In genomic region chr11:63686912-63687311, GRCh38 we compare ENCODE assay signal across 14 cellular contexts. TPM values are rescaled to one million over a fixed set of nuclear protein-coding genes. Genes with fewer than 3 reads are reported as not detected.
DNase-seq lines count a peak whose midpoint lies in the region; TF ChIP-seq lines count a peak whose summit lies in the region.
"Had no signal": no experiment of that assay in that cellular context is flagged by ENCODE, and none has a peak within 500 bp of the region (broad histone marks: within the 10 kb centered on the region; RNA-seq: fewer than 3 reads in every experiment).

No MANE protein-coding gene starts in this region.

- no peak overlapping the region for H3K4me3 Mint-ChIP-seq in HFFc6
- no peak overlapping the region for H3K4me3 Mint-ChIP-seq in activated T-cell treated with anti-CD3 and anti-CD28 coated beads, Interleukin-2, amount 50 U/mL, for 24 hours
- H3K4me3 Mint-ChIP-seq in activated naive CD8-positive, alpha-beta T cell treated with anti-CD3 and anti-CD28 coated beads for 36 hours, result no peak overlapping the region

- H2BK5ac ChIP-seq in mesenchymal stem cell (ENCODE audit: low read depth, low read length, poor library complexity, severe bottlenecking), result no peak overlapping the region

- H3K27me3 ChIP-seq in adipocyte (replicated peaks; ENCODE audit: control insufficient read depth, insufficient read depth, low read length), result no peaks in the 10 kb centered on the region
- H3K27me3 ChIP-seq in mesenchymal stem cell (ENCODE audit: control insufficient read depth in 1 of 2, insufficient read depth in 1 of 2, low read length in 2 of 2), result no peaks in the 10 kb centered on the region
- no peaks in the 10 kb centered on the region for H3K27me3 ChIP-seq in suprapubic skin
- H3K27me3 ChIP-seq: BE2C had no signal

- H3K4me1 Mint-ChIP-seq in HFFc6 (ENCODE audit: low read depth), result peaks cover 44% of the 10 kb centered on the region
- H3K4me1 Mint-ChIP-seq in activated T-cell treated with anti-CD3 and anti-CD28 coated beads, Interleukin-2, amount 50 U/mL, for 24 hours (ENCODE audit: low read depth), result peaks cover 46% of the 10 kb centered on the region
- H3K4me1 Mint-ChIP-seq in activated naive CD8-positive, alpha-beta T cell treated with anti-CD3 and anti-CD28 coated beads for 36 hours, result peaks cover 31% of the 10 kb centered on the region

- H3K9me3 ChIP-seq in adipocyte (ENCODE audit: control insufficient read depth, low read length) (no peaks in the 10 kb centered on the region), mesenchymal stem cell (ENCODE audit: control insufficient read depth, low read length) (no peaks in the 10 kb centered on the region), suprapubic skin (no peaks in the 10 kb centered on the region)
- H3K9me3 ChIP-seq: BE2C had no signal

- H3K9me3 Mint-ChIP-seq in HFFc6, result no peaks in the 10 kb centered on the region
- H3K9me3 Mint-ChIP-seq in activated T-cell treated with anti-CD3 and anti-CD28 coated beads, Interleukin-2, amount 50 U/mL, for 24 hours, result no peaks in the 10 kb centered on the region
- no peaks in the 10 kb centered on the region for H3K9me3 Mint-ChIP-seq in activated naive CD8-positive, alpha-beta T cell treated with anti-CD3 and anti-CD28 coated beads for 36 hours
- H3K9me3 Mint-ChIP-seq: CD8-positive, alpha-beta memory T cell had no signal

- TF ChIP-seq POLR2A in suprapubic skin (IDR thresholded peaks at IDR 0.05), result no peak

- H3K4ac ChIP-seq in mesenchymal stem cell (ENCODE audit: low read depth in 1 of 2, low read length in 2 of 2), result no peak overlapping the region

- peaks cover 4% of the 10 kb centered on the region; the same call in 1 of the 2 replicates for H3K36me3 Mint-ChIP-seq in HFFc6 (ENCODE audit: low read depth)
- peaks cover 6% of the 10 kb centered on the region for H3K36me3 Mint-ChIP-seq in activated T-cell treated with anti-CD3 and anti-CD28 coated beads, Interleukin-2, amount 50 U/mL, for 24 hours (ENCODE audit: low read depth)
- peaks cover 3% of the 10 kb centered on the region for H3K36me3 Mint-ChIP-seq in activated naive CD8-positive, alpha-beta T cell treated with anti-CD3 and anti-CD28 coated beads for 36 hours

- WGBS in mesenchymal stem cell, result 86% methylated on average over 2 of the region's 2 CpGs
- 26% methylated on average over 2 of the region's 2 CpGs for WGBS in suprapubic skin

- no peak overlapping the region for H2BK15ac ChIP-seq in mesenchymal stem cell (ENCODE audit: low read depth, poor library complexity, severe bottlenecking)

- H3K36me3 ChIP-seq in adipocyte (ENCODE audit: control insufficient read depth, insufficient read depth, low read length, severe bottlenecking), result peaks cover 3% of the 10 kb centered on the region
- H3K36me3 ChIP-seq in mesenchymal stem cell (ENCODE audit: control insufficient read depth in 1 of 2, insufficient read depth in 2 of 2, low read depth in 1 of 2, low read length in 2 of 2), result no peaks in the 10 kb centered on the region
- no peaks in the 10 kb centered on the region for H3K36me3 ChIP-seq in suprapubic skin
- H3K36me3 ChIP-seq: BE2C had no signal

- H3K27me3 Mint-ChIP-seq in HFFc6 (ENCODE audit: insufficient read depth), result no peaks in the 10 kb centered on the region; the same call in none of the 2 replicates
- no peaks in the 10 kb centered on the region for H3K27me3 Mint-ChIP-seq in activated T-cell treated with anti-CD3 and anti-CD28 coated beads, Interleukin-2, amount 50 U/mL, for 24 hours
- H3K27me3 Mint-ChIP-seq in activated naive CD8-positive, alpha-beta T cell treated with anti-CD3 and anti-CD28 coated beads for 36 hours, result no peaks in the 10 kb centered on the region
- H3K27me3 Mint-ChIP-seq: CD8-positive, alpha-beta memory T cell had no signal

- H3K9ac ChIP-seq in adipocyte (ENCODE audit: low read length), result peak overlapping the region; percentile 6
- peak overlapping the region; percentile 38 for H3K9ac ChIP-seq in mesenchymal stem cell (ENCODE audit: low read length)

- no peak overlapping the region for H4K91ac ChIP-seq in mesenchymal stem cell (ENCODE audit: low read length)

- H2AK5ac ChIP-seq in mesenchymal stem cell (ENCODE audit: low read length, severe bottlenecking), result no peak overlapping the region

- H2AFZ ChIP-seq in mesenchymal stem cell (ENCODE audit: low read depth, low read length), result no peak overlapping the region

- H3K14ac ChIP-seq in mesenchymal stem cell (ENCODE audit: low read length in 2 of 2), result no peak overlapping the region

- TF ChIP-seq CTCF in HFFc6 (IDR thresholded peaks at IDR 0.05), result no peak
- TF ChIP-seq CTCF in suprapubic skin (IDR thresholded peaks at IDR 0.05), result no peak

- H2BK12ac ChIP-seq in mesenchymal stem cell (ENCODE audit: low read length in 2 of 2), result no peak overlapping the region

- no peak for TF ChIP-seq EP300 in suprapubic skin (IDR thresholded peaks at IDR 0.05)

- no peak overlapping the region for H3K23ac ChIP-seq in mesenchymal stem cell (ENCODE audit: low read length in 2 of 2)

- peaks cover 2% of the 10 kb centered on the region for H3K79me1 ChIP-seq in mesenchymal stem cell (replicated peaks; ENCODE audit: low read length, poor library complexity, severe bottlenecking)

- H3K4me2 ChIP-seq in mesenchymal stem cell (ENCODE audit: low read length, poor library complexity, severe bottlenecking), result no peak overlapping the region

- H3K27ac ChIP-seq in mesenchymal stem cell (ENCODE audit: low read length, poor library complexity, severe bottlenecking) (no peak overlapping the region), suprapubic skin (peak overlapping the region; percentile 0)

- H4K8ac ChIP-seq in mesenchymal stem cell (ENCODE audit: low read length), result no peak overlapping the region

- no peak overlapping the region for H2BK120ac ChIP-seq in mesenchymal stem cell (ENCODE audit: low read depth, low read length)

- DNase-seq in HFFc6, result no peak
- DNase-seq in adipocyte (ENCODE audit: low read depth), result peak; percentile 24
- no peak for DNase-seq in mesenchymal stem cell
- DNase-seq in suprapubic skin (ENCODE audit: low spot score in 2 of 2), result no peak
- DNase-seq in NCI-H748 treated with DMSO at 0.1 percent for 48 hours (lab: John Stamatoyannopoulos, UW), result no peak
- DNase-seq in hippocampal formation (lab: John Stamatoyannopoulos, UW), result no peak
- DNase-seq in activated T-cell treated with anti-CD3 and anti-CD28 coated beads, Interleukin-2, amount 50 U/mL, for 24 hours, result no peak
- no peak for DNase-seq in activated naive CD8-positive, alpha-beta T cell treated with anti-CD3 and anti-CD28 coated beads for 36 hours
- DNase-seq: BE2C; CD8-positive, alpha-beta memory T cell; KBM-7; NCI-H1092; NCI-H2227 treated with DMSO at 0.1 percent for 48 hours; NCI-H526 had no signal

- peaks cover 72% of the 10 kb centered on the region for H3K4me1 ChIP-seq in adipocyte (ENCODE audit: control insufficient read depth, insufficient read depth, low read length)
- peaks cover 3% of the 10 kb centered on the region for H3K4me1 ChIP-seq in mesenchymal stem cell (ENCODE audit: control insufficient read depth, insufficient read depth, low read depth, low read length)
- H3K4me1 ChIP-seq in suprapubic skin, result peaks cover 75% of the 10 kb centered on the region
- H3K4me1 ChIP-seq: BE2C had no signal

- H3K4me3 ChIP-seq in adipocyte (ENCODE audit: low read length) (peak overlapping the region; percentile 11), mesenchymal stem cell (ENCODE audit: insufficient read depth in 1 of 2, low read depth in 1 of 2, low read length in 2 of 2) (no peak overlapping the region), suprapubic skin (no peak overlapping the region)

- H3K27ac Mint-ChIP-seq in HFFc6, result peak overlapping the region; percentile 68; the same call in 1 of the 2 replicates
- H3K27ac Mint-ChIP-seq in activated T-cell treated with anti-CD3 and anti-CD28 coated beads, Interleukin-2, amount 50 U/mL, for 24 hours, result no peak overlapping the region
- no peak overlapping the region for H3K27ac Mint-ChIP-seq in activated naive CD8-positive, alpha-beta T cell treated with anti-CD3 and anti-CD28 coated beads for 36 hours
- H3K27ac Mint-ChIP-seq: CD8-positive, alpha-beta memory T cell had no signal

- H3K18ac ChIP-seq in mesenchymal stem cell (ENCODE audit: low read depth in 1 of 2, low read length in 2 of 2), result no peak overlapping the region

RNA-seq across cellular contexts. Expression of gene RTN3, which starts 5.6 kb away (rescaled TPM):
- total RNA-seq in HFFc6 (2021; fragmentation: NEBNext Ultra II Directional; extraction: Animal tissue kit (Norgen Biotek cat#: 25700)), result 100 to 1,000 TPM; 114 to 144 (median 133) TPM
- 116 TPM for polyA plus RNA-seq in mesenchymal stem cell (2013, experiment 1 of 2)
- 117 TPM for polyA plus RNA-seq in mesenchymal stem cell (2013, experiment 2 of 2)
- 100 to 1,000 TPM; 161 to 221 (median 193) TPM for total RNA-seq in suprapubic skin
- 10 to 100 TPM; 30.4 to 33.5 TPM for total RNA-seq in activated naive CD8-positive, alpha-beta T cell treated with anti-CD3 and anti-CD28 coated beads for 36 hours

RNA-seq across cellular contexts. Expression of gene ATL3, which starts 15.7 kb away (rescaled TPM):
- total RNA-seq in HFFc6 (2021; fragmentation: NEBNext Ultra II Directional; extraction: Animal tissue kit (Norgen Biotek cat#: 25700)), result 100 to 1,000 TPM in 5 of 6 experiments, 10 to 100 TPM in 1; 96.9 to 116 (median 109) TPM
- 26.4 TPM for polyA plus RNA-seq in mesenchymal stem cell (2013, experiment 1 of 2)
- polyA plus RNA-seq in mesenchymal stem cell (2013, experiment 2 of 2), result 27.0 TPM
- total RNA-seq in suprapubic skin, result 10 to 100 TPM; 72.2 to 89.0 (median 80.9) TPM
- 10 to 100 TPM; 20.9 to 23.2 TPM for total RNA-seq in activated naive CD8-positive, alpha-beta T cell treated with anti-CD3 and anti-CD28 coated beads for 36 hours
